ENCODE assay signal across 13 cellular contexts in genomic region chr6:16602035-16602434, GRCh38.
DNase-seq lines count a peak whose midpoint lies in the region; ATAC-seq and TF ChIP-seq lines count a peak whose summit lies in the region.
"Had no signal": no experiment of that assay in that cellular context is flagged by ENCODE, and none has a peak within 500 bp of the region (broad histone marks: within the 10 kb centered on the region; RNA-seq: fewer than 3 reads in every experiment).

No MANE protein-coding gene starts in this region.

- no peak overlapping the region for H3K27ac ChIP-seq in WERI-Rb-1
- H3K27ac ChIP-seq: 22Rv1, right atrium auricular region, thyroid gland had no signal

- no peak for DNase-seq in activated CD4-positive, CD25-positive, alpha-beta regulatory T cell treated with anti-CD3 and anti-CD28 coated beads, Interleukin-2, amount 50 U/mL, for 72 hours
- peak; percentile 53 to 54 for DNase-seq in stimulated activated CD4-positive, alpha-beta T cell treated with anti-CD3 and anti-CD28 coated beads, Interleukin-2, amount 100 ng/mL, for 24 hours
- DNase-seq in WERI-Rb-1: no peak
- no peak for DNase-seq in AG08396 (ENCODE audit: low spot score)
- DNase-seq in RKO (ENCODE audit: low spot score): no peak
- DNase-seq: endodermal cell, KG1, thyroid gland had no signal

- H3K4me3 ChIP-seq in WERI-Rb-1 (ENCODE audit: low read depth, low read length): no peak overlapping the region
- H3K4me3 ChIP-seq: right atrium auricular region, thyroid gland had no signal

- no peaks in the 10 kb centered on the region for H3K27me3 ChIP-seq in WERI-Rb-1 (ENCODE audit: insufficient read depth, low read depth, severe bottlenecking)
- H3K27me3 ChIP-seq: right atrium auricular region, thyroid gland had no signal

- ATAC-seq in activated CD4-positive, CD25-positive, alpha-beta regulatory T cell treated with anti-CD3 and anti-CD28 coated beads, Interleukin-2, amount 50 U/mL, for 24 hours: peak; percentile 93 to 99
- ATAC-seq in GM21515 (IDR thresholded peaks at IDR 0.05; ENCODE audit: unreplicated experiment): peak; percentile 85
- peak; percentile 93 for ATAC-seq in HG03354 (IDR thresholded peaks at IDR 0.05; ENCODE audit: poor library complexity, severe bottlenecking, unreplicated experiment)

- no peaks in the 10 kb centered on the region for H3K9me3 ChIP-seq in WERI-Rb-1 (ENCODE audit: severe bottlenecking)
- H3K9me3 ChIP-seq: right atrium auricular region, thyroid gland had no signal

- TF ChIP-seq CTCF in WERI-Rb-1 (IDR thresholded peaks at IDR 0.05; ENCODE audit: low read depth, low read length): no peak

- no peaks in the 10 kb centered on the region for H3K36me3 ChIP-seq in WERI-Rb-1
- H3K36me3 ChIP-seq: right atrium auricular region, thyroid gland had no signal

Comparison
In these comparisons a context has a peak if more than half of its experiments do, and no peak if none do; other contexts are left out.
1. DNase-seq: peak in stimulated activated CD4-positive, alpha-beta T cell treated with anti-CD3 and anti-CD28 coated beads, Interleukin-2, amount 100 ng/mL, for 24 hours (2 of 2); none in activated CD4-positive, CD25-positive, alpha-beta regulatory T cell treated with anti-CD3 and anti-CD28 coated beads, Interleukin-2, amount 50 U/mL, for 72 hours (single experiment), WERI-Rb-1 (single experiment), AG08396 (single experiment) and RKO (single experiment).
2. Peak in every context shown above with its lines, with median percentiles within 50 percentile points of each other: ATAC-seq.